ENCODE assay signal across 1 cellular context in genomic region chr2:240136013-240136670, GRCh38.
A peak's percentile ranks its signal among the peaks of the same experiment; 100 is the strongest.
TF ChIP-seq lines count a peak whose summit lies in the region.

Gene COPS9 (minus strand): TSS chr2:240136305. CDS start chr2:240136284, 21 bp downstream.

TF ChIP-seq in HepG2, 621 proteins besides CTCF, POLR2A, EP300 and RAD21 (continued from another document and continues in another):
- TF ChIP-seq, protein P1, sequence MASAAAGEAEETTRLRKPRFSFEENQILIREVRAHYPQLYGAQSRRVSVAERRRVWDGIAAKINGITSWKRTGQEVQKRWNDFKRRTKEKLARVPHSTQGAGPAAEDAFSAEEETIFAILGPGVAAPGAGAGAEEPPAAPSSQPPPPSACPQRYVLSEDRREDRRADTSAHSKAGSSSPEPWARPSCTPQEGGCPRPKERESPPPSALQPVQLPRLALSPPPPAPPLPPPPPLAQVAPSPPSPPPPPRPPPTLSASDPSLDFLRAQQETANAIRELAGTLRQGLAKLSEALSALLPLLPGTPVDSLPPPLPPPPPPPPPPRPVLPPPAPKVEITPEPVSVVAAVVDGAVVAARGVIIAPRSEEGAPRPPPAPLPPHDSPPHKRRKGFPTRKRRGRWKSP (CRISPR knock-in tag; IDR thresholded peaks at IDR 0.05): peak; percentile 94; the same call in 1 of the 2 replicates
- TF ChIP-seq AKAP8 (CRISPR knock-in tag; IDR thresholded peaks at IDR 0.05) (no peak; the same call in 1 of the 2 replicates), ZNF616 (CRISPR knock-in tag; IDR thresholded peaks at IDR 0.05; ENCODE audit: low read depth) (0 out of 2 replicates have a peak, but pooled peaks have one; percentile 67), KLF15 (CRISPR knock-in tag; IDR thresholded peaks at IDR 0.05; ENCODE audit: borderline replicate concordance) (peak; percentile 39; the same call in 1 of the 2 replicates), GRHL1 (CRISPR knock-in tag; conservative IDR thresholded peaks at IDR 0.05) (no peak), FOXO1 (CRISPR knock-in tag; IDR thresholded peaks at IDR 0.05) (0 out of 2 replicates have a peak, but pooled peaks have one; percentile 7), XBP1 (CRISPR knock-in tag; IDR thresholded peaks at IDR 0.05) (no peak), ATF1 (CRISPR knock-in tag; IDR thresholded peaks at IDR 0.05) (no peak), ZNF761 (CRISPR knock-in tag; conservative IDR thresholded peaks at IDR 0.05) (peak; percentile 61; the same call in 1 of the 2 replicates), ARHGAP35 (CRISPR knock-in tag; IDR thresholded peaks at IDR 0.05; ENCODE audit: borderline replicate concordance) (peak; percentile 13; the same call in 1 of the 2 replicates), CCDC6 (CRISPR knock-in tag; IDR thresholded peaks at IDR 0.05) (peak; percentile 82), HDAC2 (CRISPR knock-in tag; IDR thresholded peaks at IDR 0.05) (peak; percentile 53), RCOR2 (CRISPR knock-in tag; IDR thresholded peaks at IDR 0.05) (no peak), TBX2 (CRISPR knock-in tag; IDR thresholded peaks at IDR 0.05; ENCODE audit: borderline replicate concordance) (peak; percentile 72; the same call in 1 of the 2 replicates), YEATS2 (CRISPR knock-in tag; IDR thresholded peaks at IDR 0.05; ENCODE audit: borderline replicate concordance) (peak; percentile 93; the same call in 1 of the 2 replicates), ZNF709 (CRISPR knock-in tag; IDR thresholded peaks at IDR 0.05) (peak; percentile 87), DNMT1 (CRISPR knock-in tag; IDR thresholded peaks at IDR 0.05) (0 out of 2 replicates have a peak, but pooled peaks have one; percentile 47), PLRG1 (conservative IDR thresholded peaks at IDR 0.05) (no peak), ZNF382 (CRISPR knock-in tag; IDR thresholded peaks at IDR 0.05; ENCODE audit: borderline replicate concordance) (no peak), ZBTB49 (CRISPR knock-in tag; IDR thresholded peaks at IDR 0.05; ENCODE audit: borderline replicate concordance) (no peak), ZNF264 (CRISPR knock-in tag; IDR thresholded peaks at IDR 0.05) (no peak), HOXA5 (CRISPR knock-in tag; IDR thresholded peaks at IDR 0.05) (no peak; the same call in 1 of the 2 replicates), KLF6 (CRISPR knock-in tag; IDR thresholded peaks at IDR 0.05) (peak; percentile 69; the same call in 1 of the 2 replicates), LRRFIP1 (CRISPR knock-in tag; conservative IDR thresholded peaks at IDR 0.05) (no peak), ELF3 (CRISPR knock-in tag; IDR thresholded peaks at IDR 0.05) (no peak; the same call in 1 of the 2 replicates), NFIB (CRISPR knock-in tag; IDR thresholded peaks at IDR 0.05; ENCODE audit: borderline replicate concordance) (no peak), EHMT2 (IDR thresholded peaks at IDR 0.05; ENCODE audit: borderline replicate concordance, low read depth, low read length) (no peak), CCAR2 (optimal IDR thresholded peaks at IDR 0.05; ENCODE audit: low read depth, low read length) (no peak), MED13 (CRISPR knock-in tag; IDR thresholded peaks at IDR 0.05) (peak; percentile 72; the same call in 1 of the 2 replicates), CC2D1A (CRISPR knock-in tag; IDR thresholded peaks at IDR 0.05) (no peak), TFAP4 (IDR thresholded peaks at IDR 0.05; ENCODE audit: borderline replicate concordance, low read depth) (peak; percentile 47; the same call in 1 of the 2 replicates), MIXL1 (CRISPR knock-in tag; IDR thresholded peaks at IDR 0.05) (no peak), ZNF629 (CRISPR knock-in tag; conservative IDR thresholded peaks at IDR 0.05) (peak; percentile 4; the same call in 1 of the 2 replicates), PCBP1 (IDR thresholded peaks at IDR 0.05; ENCODE audit: borderline replicate concordance, low read depth, low read length) (peak; percentile 62; the same call in 1 of the 2 replicates), ZBTB7B (CRISPR knock-in tag; IDR thresholded peaks at IDR 0.05) (0 out of 2 replicates have a peak, but pooled peaks have one; percentile 17), CBX5 (CRISPR knock-in tag; IDR thresholded peaks at IDR 0.05; ENCODE audit: borderline replicate concordance) (0 out of 2 replicates have a peak, but pooled peaks have one; percentile 34), THRA (CRISPR knock-in tag; IDR thresholded peaks at IDR 0.05; ENCODE audit: borderline replicate concordance) (no peak; the same call in 1 of the 2 replicates), HNRNPK (IDR thresholded peaks at IDR 0.05; ENCODE audit: low read depth, low read length, poor library complexity, severe bottlenecking) (peak; percentile 77), RAD51 (IDR thresholded peaks at IDR 0.05; ENCODE audit: borderline replicate concordance) (no peak), ATAD3A (CRISPR knock-in tag; IDR thresholded peaks at IDR 0.05) (no peak), RNF2 (conservative IDR thresholded peaks at IDR 0.05; ENCODE audit: low read depth) (peak; percentile 68), SRY (CRISPR knock-in tag; IDR thresholded peaks at IDR 0.05) (peak; percentile 41; the same call in 1 of the 2 replicates), ZNF691 (CRISPR knock-in tag; IDR thresholded peaks at IDR 0.05; ENCODE audit: borderline replicate concordance, low read depth) (0 out of 2 replicates have a peak, but pooled peaks have one; percentile 67)
- TF ChIP-seq, protein P2, sequence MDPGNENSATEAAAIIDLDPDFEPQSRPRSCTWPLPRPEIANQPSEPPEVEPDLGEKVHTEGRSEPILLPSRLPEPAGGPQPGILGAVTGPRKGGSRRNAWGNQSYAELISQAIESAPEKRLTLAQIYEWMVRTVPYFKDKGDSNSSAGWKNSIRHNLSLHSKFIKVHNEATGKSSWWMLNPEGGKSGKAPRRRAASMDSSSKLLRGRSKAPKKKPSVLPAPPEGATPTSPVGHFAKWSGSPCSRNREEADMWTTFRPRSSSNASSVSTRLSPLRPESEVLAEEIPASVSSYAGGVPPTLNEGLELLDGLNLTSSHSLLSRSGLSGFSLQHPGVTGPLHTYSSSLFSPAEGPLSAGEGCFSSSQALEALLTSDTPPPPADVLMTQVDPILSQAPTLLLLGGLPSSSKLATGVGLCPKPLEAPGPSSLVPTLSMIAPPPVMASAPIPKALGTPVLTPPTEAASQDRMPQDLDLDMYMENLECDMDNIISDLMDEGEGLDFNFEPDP (CRISPR knock-in tag; conservative IDR thresholded peaks at IDR 0.05): no peak
- TF ChIP-seq, protein P3, sequence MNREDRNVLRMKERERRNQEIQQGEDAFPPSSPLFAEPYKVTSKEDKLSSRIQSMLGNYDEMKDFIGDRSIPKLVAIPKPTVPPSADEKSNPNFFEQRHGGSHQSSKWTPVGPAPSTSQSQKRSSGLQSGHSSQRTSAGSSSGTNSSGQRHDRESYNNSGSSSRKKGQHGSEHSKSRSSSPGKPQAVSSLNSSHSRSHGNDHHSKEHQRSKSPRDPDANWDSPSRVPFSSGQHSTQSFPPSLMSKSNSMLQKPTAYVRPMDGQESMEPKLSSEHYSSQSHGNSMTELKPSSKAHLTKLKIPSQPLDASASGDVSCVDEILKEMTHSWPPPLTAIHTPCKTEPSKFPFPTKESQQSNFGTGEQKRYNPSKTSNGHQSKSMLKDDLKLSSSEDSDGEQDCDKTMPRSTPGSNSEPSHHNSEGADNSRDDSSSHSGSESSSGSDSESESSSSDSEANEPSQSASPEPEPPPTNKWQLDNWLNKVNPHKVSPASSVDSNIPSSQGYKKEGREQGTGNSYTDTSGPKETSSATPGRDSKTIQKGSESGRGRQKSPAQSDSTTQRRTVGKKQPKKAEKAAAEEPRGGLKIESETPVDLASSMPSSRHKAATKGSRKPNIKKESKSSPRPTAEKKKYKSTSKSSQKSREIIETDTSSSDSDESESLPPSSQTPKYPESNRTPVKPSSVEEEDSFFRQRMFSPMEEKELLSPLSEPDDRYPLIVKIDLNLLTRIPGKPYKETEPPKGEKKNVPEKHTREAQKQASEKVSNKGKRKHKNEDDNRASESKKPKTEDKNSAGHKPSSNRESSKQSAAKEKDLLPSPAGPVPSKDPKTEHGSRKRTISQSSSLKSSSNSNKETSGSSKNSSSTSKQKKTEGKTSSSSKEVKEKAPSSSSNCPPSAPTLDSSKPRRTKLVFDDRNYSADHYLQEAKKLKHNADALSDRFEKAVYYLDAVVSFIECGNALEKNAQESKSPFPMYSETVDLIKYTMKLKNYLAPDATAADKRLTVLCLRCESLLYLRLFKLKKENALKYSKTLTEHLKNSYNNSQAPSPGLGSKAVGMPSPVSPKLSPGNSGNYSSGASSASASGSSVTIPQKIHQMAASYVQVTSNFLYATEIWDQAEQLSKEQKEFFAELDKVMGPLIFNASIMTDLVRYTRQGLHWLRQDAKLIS (CRISPR knock-in tag; IDR thresholded peaks at IDR 0.05): no peak
- TF ChIP-seq, protein P4, sequence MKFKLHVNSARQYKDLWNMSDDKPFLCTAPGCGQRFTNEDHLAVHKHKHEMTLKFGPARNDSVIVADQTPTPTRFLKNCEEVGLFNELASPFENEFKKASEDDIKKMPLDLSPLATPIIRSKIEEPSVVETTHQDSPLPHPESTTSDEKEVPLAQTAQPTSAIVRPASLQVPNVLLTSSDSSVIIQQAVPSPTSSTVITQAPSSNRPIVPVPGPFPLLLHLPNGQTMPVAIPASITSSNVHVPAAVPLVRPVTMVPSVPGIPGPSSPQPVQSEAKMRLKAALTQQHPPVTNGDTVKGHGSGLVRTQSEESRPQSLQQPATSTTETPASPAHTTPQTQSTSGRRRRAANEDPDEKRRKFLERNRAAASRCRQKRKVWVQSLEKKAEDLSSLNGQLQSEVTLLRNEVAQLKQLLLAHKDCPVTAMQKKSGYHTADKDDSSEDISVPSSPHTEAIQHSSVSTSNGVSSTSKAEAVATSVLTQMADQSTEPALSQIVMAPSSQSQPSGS (CRISPR knock-in tag; IDR thresholded peaks at IDR 0.05): no peak
